Comparison of ENCODE assay signal across 30 cellular contexts in genomic region chr4:81375745-81376144, GRCh38.
DNase-seq lines count a peak whose midpoint lies in the region; ATAC-seq and TF ChIP-seq lines count a peak whose summit lies in the region.
"Had no signal": no experiment of that assay in that cellular context is flagged by ENCODE, and none has a peak within 500 bp of the region (broad histone marks: within the 10 kb centered on the region; RNA-seq: fewer than 3 reads in every experiment).

No MANE protein-coding gene starts in this region.

- 95 to 96% methylated on average over 4 of the region's 4 CpGs for WGBS in GM23248 (ENCODE audit: low coverage in 1 of 2, low lambda C conversion rate in 2 of 2, missing lambda C conversion rate in 2 of 2), 2 experiments

- H3K27ac ChIP-seq in 22Rv1 (no peak overlapping the region), VCaP (peak overlapping the region; percentile 77), GM23248 (no peak overlapping the region)
- H3K27ac ChIP-seq: A549, adrenal gland, body of pancreas, gastroesophageal sphincter, pancreas, PC-9, skin epidermis, testis, vagina had no signal

- no peaks in the 10 kb centered on the region for H4K20me1 ChIP-seq in GM23248 (ENCODE audit: insufficient read depth)

- no peaks in the 10 kb centered on the region for H3K4me1 ChIP-seq in GM23248 (ENCODE audit: insufficient read depth)
- H3K4me1 ChIP-seq: A549, adrenal gland, gastroesophageal sphincter, testis, vagina had no signal

- H3K4me2 ChIP-seq in GM23248 (ENCODE audit: unreplicated experiment): no peak overlapping the region
- H3K4me2 ChIP-seq: A549, PC-9, SK-N-SH had no signal

- H3K9ac ChIP-seq in GM23248: no peak overlapping the region
- H3K9ac ChIP-seq: SK-N-SH had no signal

- H3K27me3 ChIP-seq in GM23248 (replicated peaks; ENCODE audit: insufficient read depth): no peaks in the 10 kb centered on the region
- H3K27me3 ChIP-seq: body of pancreas, gastroesophageal sphincter, pancreas, testis, vagina had no signal

- no peaks in the 10 kb centered on the region for H3F3A ChIP-seq in GM23248 (ENCODE audit: insufficient read depth)

- H3K9me2 ChIP-seq in GM23248 (ENCODE audit: insufficient read depth): no peaks in the 10 kb centered on the region
- H3K9me2 ChIP-seq: SK-N-SH had no signal

- H3K9me3 ChIP-seq in GM23248 (ENCODE audit: low read depth): no peaks in the 10 kb centered on the region
- H3K9me3 ChIP-seq: A549, body of pancreas, gastroesophageal sphincter, HAP-1, pancreas, SK-N-SH, testis, vagina had no signal

- no peak for ATAC-seq in HG03378 (IDR thresholded peaks at IDR 0.05; ENCODE audit: unreplicated experiment)
- ATAC-seq: A549; activated CD8-positive, alpha-beta T cell treated with anti-CD3 and anti-CD28 coated beads, Interleukin-2, amount 10 ng/mL, durations not matched to agents 7 days and 5 days; activated T-helper 17 cell treated with anti-CD3 and anti-CD28 coated beads, Interleukin-2, amount 50 U/mL, for 72 hours; body of pancreas; gastroesophageal sphincter; pancreas had no signal

- H3K4me3 ChIP-seq in HFF-Myc (replicated peaks; ENCODE audit: low read depth, low read length) (no peak overlapping the region), fibroblast of mammary gland (ENCODE audit: control insufficient read depth, low read depth, low read length) (no peak overlapping the region), GM23248 (no peak overlapping the region)
- H3K4me3 ChIP-seq: A549, adrenal gland, body of pancreas, gastroesophageal sphincter, HAP-1, pancreas, PC-9, skin epidermis, testis, vagina had no signal

- H3K79me2 ChIP-seq in GM23248 (ENCODE audit: insufficient read depth): no peaks in the 10 kb centered on the region

- DNase-seq in HFF-Myc (ENCODE audit: extremely low read depth, low read depth) (no peak), fibroblast of mammary gland (ENCODE audit: low read depth) (no peak), GM23248 (no peak), DMS114 treated with DMSO at 0.1 percent for 48 hours (lab: John Stamatoyannopoulos, UW; ENCODE audit: unreplicated experiment) (no peak), G401 (ENCODE audit: low spot score) (no peak)
- DNase-seq: activated CD4-positive, alpha-beta T cell treated with anti-CD3 and anti-CD28 coated beads for 1 hour; activated CD8-positive, alpha-beta T cell treated with anti-CD3 and anti-CD28 coated beads, Interleukin-2, amount 10 ng/mL, durations not matched to agents 7 days and 5 days; activated naive CD4-positive, alpha-beta T cell treated with anti-CD3 and anti-CD28 coated beads, Interleukin-2, amount 10 ng/mL, durations not matched to agents 7 days and 5 days; adrenal gland; body of pancreas; CD4-positive, CD25-positive, alpha-beta regulatory T cell; dermis blood vessel endothelial cell; immature natural killer cell; NCI-H1092; NCI-H187; pancreas; PC-9; retina; SK-N-SH; stimulated activated naive CD4-positive, alpha-beta T cell treated with Interleukin-2 at 50 U/mL for 16 hours; testis had no signal

- H2AFZ ChIP-seq in GM23248: no peak overlapping the region
- H2AFZ ChIP-seq: PC-9 had no signal

- peak; percentile 15; the same call in 1 of the 2 replicates for TF ChIP-seq CTCF in 22Rv1 (IDR thresholded peaks at IDR 0.05)
- peak; percentile 5 for TF ChIP-seq CTCF in HFF-Myc (IDR thresholded peaks at IDR 0.05; ENCODE audit: low read depth, low read length, missing control alignments)
- TF ChIP-seq CTCF in VCaP (conservative IDR thresholded peaks at IDR 0.05): no peak
- TF ChIP-seq CTCF in fibroblast of mammary gland (conservative IDR thresholded peaks at IDR 0.05; ENCODE audit: control insufficient read depth, insufficient read depth, low read depth, low read length): peak; percentile 23

- in situ Hi-C loops in GM23248 (cut with MboI): no loop called here
- in situ Hi-C loops in G401 (cut with HindIII; ENCODE audit: low sequenced_read_pairs): no loop called here

- H3K36me3 ChIP-seq in GM23248 (ENCODE audit: low read depth): no peaks in the 10 kb centered on the region
- H3K36me3 ChIP-seq: adrenal gland, gastroesophageal sphincter, HAP-1, pancreas, vagina had no signal
